In the genomic region with DNA sequence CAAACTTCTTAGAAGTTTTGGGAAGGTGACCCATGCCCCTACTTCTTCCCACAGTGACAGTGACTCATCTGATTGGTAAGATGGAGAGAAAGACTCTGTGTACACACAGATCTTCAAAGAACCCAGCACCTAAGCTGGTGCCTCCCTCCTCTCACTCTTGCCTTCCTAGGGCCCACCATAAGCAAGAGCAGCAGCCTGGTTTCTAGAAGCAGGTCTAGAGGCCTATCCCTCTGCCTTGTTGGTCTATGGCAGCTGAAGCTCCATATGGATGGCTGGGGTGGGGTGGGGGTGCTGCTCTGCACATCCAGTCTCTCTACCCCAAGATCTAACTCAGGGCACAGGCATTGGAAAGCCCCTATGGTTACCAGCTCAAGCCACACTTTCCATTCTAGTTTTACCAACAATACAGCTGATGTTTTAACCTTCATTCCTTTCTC, we compare ENCODE assay signal across 12 cellular contexts. TPM values are rescaled to one million over a fixed set of nuclear protein-coding genes. Genes with fewer than 3 reads are reported as not detected.
DNase-seq lines count a peak whose midpoint lies in the region; ATAC-seq and TF ChIP-seq lines count a peak whose summit lies in the region.
"Had no signal": no experiment of that assay in that cellular context is flagged by ENCODE, and none has a peak within 500 bp of the region (broad histone marks: within the 10 kb centered on the region; RNA-seq: fewer than 3 reads in every experiment).

No MANE protein-coding gene starts in this region.

- peaks cover 6% of the 10 kb centered on the region for H3K4me1 ChIP-seq in cardiac muscle cell (ENCODE audit: low read depth)
- peaks cover 25% of the 10 kb centered on the region for H3K4me1 ChIP-seq in left ventricle myocardium inferior

- CTCF ChIA-PET in activated CD4-positive, alpha-beta memory T cell treated with anti-CD3 and anti-CD28 coated beads for 36 hours (lab: Charles Lee), result interaction anchor here (0.6 to 2.2 kb wide), 10 partner anchors 11 to 187 kb away, joined by 3 to 13 read pairs (median 4); a partner anchor contains a TSS

- H3K27me3 Mint-ChIP-seq in activated CD4-positive, alpha-beta memory T cell treated with anti-CD3 and anti-CD28 coated beads for 36 hours, result no peaks in the 10 kb centered on the region
- no peaks in the 10 kb centered on the region for H3K27me3 Mint-ChIP-seq in chondrocyte (ENCODE audit: low read depth)

- ATAC-seq in stimulated activated naive CD8-positive, alpha-beta T cell treated with anti-CD3 and anti-CD28 coated beads, Interleukin-15, Interleukin-2, amounts not matched to agents 100 U/mL and 50 U/mL, for 24 hours, result peak; percentile 73

- TF ChIP-seq CTCF in cardiac muscle cell (IDR thresholded peaks at IDR 0.05; ENCODE audit: low read depth, low read length) (no peak), left ventricle myocardium inferior (IDR thresholded peaks at IDR 0.05; ENCODE audit: borderline replicate concordance) (no peak), chondrocyte (IDR thresholded peaks at IDR 0.05) (no peak)

- H3K4me3 ChIP-seq in cardiac muscle cell, result no peak overlapping the region
- H3K4me3 ChIP-seq in left ventricle myocardium inferior, result no peak overlapping the region

- H3K27ac Mint-ChIP-seq in activated CD4-positive, alpha-beta memory T cell treated with anti-CD3 and anti-CD28 coated beads for 36 hours, result peak overlapping the region; percentile 96
- H3K27ac Mint-ChIP-seq in chondrocyte (ENCODE audit: unreplicated experiment), result peak overlapping the region; percentile 58

- H3K9me3 Mint-ChIP-seq in activated CD4-positive, alpha-beta memory T cell treated with anti-CD3 and anti-CD28 coated beads for 36 hours, result no peaks in the 10 kb centered on the region
- no peaks in the 10 kb centered on the region for H3K9me3 Mint-ChIP-seq in chondrocyte (ENCODE audit: low read depth)

- H3K9me3 ChIP-seq in cardiac muscle cell (ENCODE audit: low read depth), result no peaks in the 10 kb centered on the region
- H3K9me3 ChIP-seq in left ventricle myocardium inferior (replicated peaks), result no peaks in the 10 kb centered on the region

- peaks cover 67% of the 10 kb centered on the region for H3K4me1 Mint-ChIP-seq in activated CD4-positive, alpha-beta memory T cell treated with anti-CD3 and anti-CD28 coated beads for 36 hours (ENCODE audit: low read depth)
- peaks cover 18% of the 10 kb centered on the region for H3K4me1 Mint-ChIP-seq in chondrocyte (ENCODE audit: low read depth)

- peak overlapping the region; percentile 48 for H3K4me3 Mint-ChIP-seq in activated CD4-positive, alpha-beta memory T cell treated with anti-CD3 and anti-CD28 coated beads for 36 hours
- H3K4me3 Mint-ChIP-seq in chondrocyte (ENCODE audit: unreplicated experiment), result no peak overlapping the region

- H3K36me3 Mint-ChIP-seq in activated CD4-positive, alpha-beta memory T cell treated with anti-CD3 and anti-CD28 coated beads for 36 hours, result peaks cover 71% of the 10 kb centered on the region
- peaks cover 30% of the 10 kb centered on the region for H3K36me3 Mint-ChIP-seq in chondrocyte (ENCODE audit: low read depth)

- intact Hi-C loops in left ventricle myocardium inferior (cut with micrococcal nuclease), result no loop called here
- intact Hi-C loops in activated CD4-positive, alpha-beta memory T cell treated with anti-CD3 and anti-CD28 coated beads for 36 hours (cut with micrococcal nuclease), result loop anchor here (1.0 to 5.0 kb wide), 4 partner anchors 7 to 832 kb away; a partner anchor contains a TSS

- H3K27ac ChIP-seq in cardiac muscle cell (peak overlapping the region; percentile 63), left ventricle myocardium inferior (replicated peaks) (no peak overlapping the region)

- H3K36me3 ChIP-seq in cardiac muscle cell (peaks cover 39% of the 10 kb centered on the region), left ventricle myocardium inferior (peaks cover 92% of the 10 kb centered on the region)

- POLR2A ChIA-PET in activated CD4-positive, alpha-beta memory T cell treated with anti-CD3 and anti-CD28 coated beads for 36 hours (lab: Charles Lee), result interaction anchor here (0.6 to 3.1 kb wide), 10 partner anchors 16 to 484 kb away, joined by 3 to 36 read pairs (median 4); a partner anchor contains a TSS

- H3K27me3 ChIP-seq in cardiac muscle cell, result no peaks in the 10 kb centered on the region
- no peaks in the 10 kb centered on the region for H3K27me3 ChIP-seq in left ventricle myocardium inferior (ENCODE audit: low read depth)

- DNase-seq in cardiac muscle cell (ENCODE audit: low read depth in 1 of 2, low spot score in 1 of 2), result no peak
- DNase-seq in left ventricle myocardium inferior, result no peak
- DNase-seq in activated CD4-positive, alpha-beta memory T cell treated with anti-CD3 and anti-CD28 coated beads for 36 hours, result peak; percentile 69
- no peak for DNase-seq in chondrocyte (ENCODE audit: low spot score)
- peak; percentile 61 for DNase-seq in stimulated activated naive CD8-positive, alpha-beta T cell treated with anti-CD3 and anti-CD28 coated beads, Interleukin-15, Interleukin-2, amounts not matched to agents 100 U/mL and 50 U/mL, for 24 hours
- DNase-seq in NCI-H446 treated with DMSO at 0.1 percent for 48 hours (lab: John Stamatoyannopoulos, UW), result no peak
- DNase-seq in NCI-H2029 (lab: John Stamatoyannopoulos, UW), result no peak
- DNase-seq in GM19238 (ENCODE audit: insufficient read length, low spot score), result no peak
- DNase-seq: amygdala, DND-41, H7, NCI-H1105 treated with DMSO at 0.1 percent for 48 hours had no signal

RNA-seq across cellular contexts. Expression of a gene that starts 47.5 kb away (rescaled TPM):
- 82.1 and 87.8 TPM in 2 replicates for total RNA-seq in cardiac muscle cell
- polyA plus RNA-seq in cardiac muscle cell, result 82.7 and 102 TPM in 2 replicates
- total RNA-seq in left ventricle myocardium inferior, result 116 TPM
- 100 to 1,000 TPM; 194 to 198 TPM for total RNA-seq in activated CD4-positive, alpha-beta memory T cell treated with anti-CD3 and anti-CD28 coated beads for 36 hours
- total RNA-seq in chondrocyte, result 164 to 203 TPM (median 164 TPM) in 3 replicates

RNA-seq across cellular contexts. Expression of a gene that starts 52.4 kb away (rescaled TPM):
- total RNA-seq in cardiac muscle cell (6.8 and 12.2 TPM in 2 replicates), left ventricle myocardium inferior (16.7 TPM), chondrocyte (12.2 to 17.6 TPM (median 14.3 TPM) in 3 replicates)
- 8.2 and 9.7 TPM in 2 replicates for polyA plus RNA-seq in cardiac muscle cell
- 100 to 1,000 TPM; 211 to 215 TPM for total RNA-seq in activated CD4-positive, alpha-beta memory T cell treated with anti-CD3 and anti-CD28 coated beads for 36 hours

Comparison
In these comparisons a context has a peak if more than half of its experiments do, and no peak if none do; other contexts are left out.
1. DNase-seq: peak in activated CD4-positive, alpha-beta memory T cell treated with anti-CD3 and anti-CD28 coated beads for 36 hours (single experiment) and stimulated activated naive CD8-positive, alpha-beta T cell treated with anti-CD3 and anti-CD28 coated beads, Interleukin-15, Interleukin-2, amounts not matched to agents 100 U/mL and 50 U/mL, for 24 hours (single experiment); none in cardiac muscle cell (0 of 2), left ventricle myocardium inferior (single experiment), chondrocyte (single experiment), NCI-H446 treated with DMSO at 0.1 percent for 48 hours (single experiment), NCI-H2029 (single experiment) and GM19238 (single experiment).
2. RNA of a gene that starts 52.4 kb away (total RNA-seq): 211 to 215 TPM in activated CD4-positive, alpha-beta memory T cell treated with anti-CD3 and anti-CD28 coated beads for 36 hours; 16.7 TPM in left ventricle myocardium inferior (single experiment), 12.2 to 17.6 TPM in chondrocyte and 6.8 to 12.2 TPM in cardiac muscle cell; every median in the first group is over 10 times any median in the second.